In the genomic region with DNA sequence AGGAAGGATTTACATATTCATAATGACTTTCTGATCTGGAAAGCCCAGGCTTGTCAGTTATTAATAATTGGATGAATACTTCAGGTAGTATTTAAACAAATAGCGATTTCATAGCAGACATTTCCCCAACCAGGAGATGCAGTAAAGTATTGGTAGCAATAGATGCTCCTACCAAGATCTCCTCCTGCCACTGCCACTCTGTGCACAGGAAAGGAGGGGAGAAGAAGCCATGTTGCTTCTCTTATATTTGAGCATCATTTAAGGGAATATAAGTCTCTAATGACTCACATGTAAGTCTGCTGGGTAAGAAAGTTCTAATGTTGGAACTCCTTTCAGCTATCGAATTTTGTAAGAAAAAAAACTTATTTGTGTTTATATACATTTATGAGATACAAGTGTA, we compare ENCODE assay signal across 9 cellular contexts. TPM values are rescaled to one million over a fixed set of nuclear protein-coding genes. Genes with fewer than 3 reads are reported as not detected.
DNase-seq lines count a peak whose midpoint lies in the region; ATAC-seq and TF ChIP-seq lines count a peak whose summit lies in the region.
"Had no signal": no experiment of that assay in that cellular context is flagged by ENCODE, and none has a peak within 500 bp of the region (broad histone marks: within the 10 kb centered on the region; RNA-seq: fewer than 3 reads in every experiment).

No MANE protein-coding gene starts in this region.

- 75 to 78% methylated on average over 2 of the region's 2 CpGs for WGBS in thyroid gland, 2 donors

- TF ChIP-seq CTCF in left lung (IDR thresholded peaks at IDR 0.05) (no peak), thyroid gland (IDR thresholded peaks at IDR 0.05) (no peak)

- peaks cover 76% of the 10 kb centered on the region for H3K36me3 Mint-ChIP-seq in activated T-cell treated with anti-CD3 and anti-CD28 coated beads, Interleukin-2, amount 50 U/mL, for 24 hours (ENCODE audit: low read depth)
- peaks cover 21% of the 10 kb centered on the region for H3K36me3 Mint-ChIP-seq in activated naive CD8-positive, alpha-beta T cell

- no peaks in the 10 kb centered on the region for H3K27me3 Mint-ChIP-seq in activated T-cell treated with anti-CD3 and anti-CD28 coated beads, Interleukin-2, amount 50 U/mL, for 24 hours
- no peaks in the 10 kb centered on the region for H3K27me3 Mint-ChIP-seq in activated naive CD8-positive, alpha-beta T cell

- TF ChIP-seq POLR2A in thyroid gland (IDR thresholded peaks at IDR 0.05), result no peak

- H3K4me1 ChIP-seq in left lung, result peaks cover 7 to 66% of the 10 kb centered on the region in 2 donors
- H3K4me1 ChIP-seq in thyroid gland, result peaks cover 0 to 12% of the 10 kb centered on the region in 2 donors

- intact Hi-C loops in left lung (cut with DNase I), result no loop called here
- intact Hi-C loops in thyroid gland (cut with DNase I), result no loop called here

- ATAC-seq in left lung, result no peak

- H3K36me3 ChIP-seq in left lung (no peaks in the 10 kb centered on the region), thyroid gland (no peaks in the 10 kb centered on the region)

- H3K4me3 Mint-ChIP-seq in activated T-cell treated with anti-CD3 and anti-CD28 coated beads, Interleukin-2, amount 50 U/mL, for 24 hours, result peak overlapping the region; percentile 87
- peak overlapping the region; percentile 92 for H3K4me3 Mint-ChIP-seq in activated naive CD8-positive, alpha-beta T cell

- peak overlapping the region; percentile 93 to 95 for H3K27ac ChIP-seq in left lung
- H3K27ac ChIP-seq in thyroid gland, result peak overlapping the region; percentile 34 to 85 (median 82)
- H3K27ac ChIP-seq: C4-2B had no signal

- no peaks in the 10 kb centered on the region for H3K9me3 ChIP-seq in left lung
- no peaks in the 10 kb centered on the region for H3K9me3 ChIP-seq in thyroid gland

- DNase-seq in activated T-cell treated with anti-CD3 and anti-CD28 coated beads, Interleukin-2, amount 50 U/mL, for 24 hours, result no peak
- DNase-seq in activated T-cell treated with anti-CD3 and anti-CD28 coated beads, Interleukin-2, amount 50 U/mL, for 1 hour, result no peak
- DNase-seq in left lung, result no peak
- DNase-seq in thyroid gland, result no peak
- DNase-seq in stimulated activated naive CD4-positive, alpha-beta T cell (lab: John Stamatoyannopoulos, UW), result no peak
- DNase-seq in SIG-M5 (lab: John Stamatoyannopoulos, UW), result no peak
- no peak for DNase-seq in amniotic stem cell (lab: John Stamatoyannopoulos, UW)

- peaks cover 57% of the 10 kb centered on the region for H3K4me1 Mint-ChIP-seq in activated T-cell treated with anti-CD3 and anti-CD28 coated beads, Interleukin-2, amount 50 U/mL, for 24 hours (ENCODE audit: low read depth)
- H3K4me1 Mint-ChIP-seq in activated naive CD8-positive, alpha-beta T cell (ENCODE audit: low read depth), result peaks cover 40% of the 10 kb centered on the region

- peak overlapping the region; percentile 99 for H3K27ac Mint-ChIP-seq in activated T-cell treated with anti-CD3 and anti-CD28 coated beads, Interleukin-2, amount 50 U/mL, for 24 hours
- H3K27ac Mint-ChIP-seq in activated naive CD8-positive, alpha-beta T cell, result peak overlapping the region; percentile 97

- peaks cover 4% of the 10 kb centered on the region for H3K9me3 Mint-ChIP-seq in activated T-cell treated with anti-CD3 and anti-CD28 coated beads, Interleukin-2, amount 50 U/mL, for 24 hours
- H3K9me3 Mint-ChIP-seq in activated naive CD8-positive, alpha-beta T cell (ENCODE audit: low read depth), result peaks cover under 1% of the 10 kb centered on the region

- H3K27me3 ChIP-seq in left lung (no peaks in the 10 kb centered on the region), thyroid gland (no peaks in the 10 kb centered on the region)

- H3K4me3 ChIP-seq in left lung (peak overlapping the region; percentile 35 to 62), thyroid gland (replicated peaks in 1 of 3) (peak overlapping the region in 1 of 3 donors; percentile 33)

RNA-seq across cellular contexts. Expression of a gene that starts 0.4 kb away (rescaled TPM):
- total RNA-seq in left lung (100 to 1,000 TPM in 1 of 2 donors, 10 to 100 TPM in 1; 69.7 to 121 TPM), thyroid gland (100 to 1,000 TPM in 1 of 4 donors, 10 to 100 TPM in 3; 29.8 to 110 (median 49.5) TPM)
